16 cellular contexts compared by ENCODE assay signal in genomic region chr2:60247471-60247870, GRCh38.
A peak's percentile ranks its signal among the peaks of the same experiment; 100 is the strongest.
DNase-seq lines count a peak whose midpoint lies in the region; ATAC-seq and TF ChIP-seq lines count a peak whose summit lies in the region.
"Had no signal": no experiment of that assay in that cellular context is flagged by ENCODE, and none has a peak within 500 bp of the region (broad histone marks: within the 10 kb centered on the region; RNA-seq: fewer than 3 reads in every experiment).

No MANE protein-coding gene starts in this region.

- peaks cover 21% of the 10 kb centered on the region for H3F3A ChIP-seq in neural progenitor cell (ENCODE audit: low read depth)

- H2AFZ ChIP-seq in neural progenitor cell (replicated peaks), result no peak overlapping the region
- no peak overlapping the region for H2AFZ ChIP-seq in mammary epithelial cell (ENCODE audit: low read depth, low read length)
- H2AFZ ChIP-seq: GM23248 had no signal

- ATAC-seq in HG03196 (IDR thresholded peaks at IDR 0.05; ENCODE audit: unreplicated experiment) (no peak), HG02884 (IDR thresholded peaks at IDR 0.05; ENCODE audit: unreplicated experiment) (no peak)
- ATAC-seq: GM12878, K562 had no signal

- CTCF ChIA-PET in mammary epithelial cell (lab: Charles Lee; ENCODE audit: low non-redundant PET), result no interaction called here

- no TSS peak for BruUV-seq in mammary epithelial cell (replicated peaks; lab: Mats Ljungman, UMichigan)

- H3K27me3 Mint-ChIP-seq in endodermal cell (ENCODE audit: insufficient read depth) (no peaks in the 10 kb centered on the region), neural progenitor cell (ENCODE audit: insufficient read depth, low read depth) (no peaks in the 10 kb centered on the region)

- in situ Hi-C loops in mammary epithelial cell (cut with MboI; ENCODE audit: low sequenced_read_pairs in 2 of 2), result no loop called here

- no peaks in the 10 kb centered on the region for H3K36me3 ChIP-seq in H7 (replicated peaks; ENCODE audit: control insufficient read depth, insufficient read depth, low read length)
- no peaks in the 10 kb centered on the region for H3K36me3 ChIP-seq in endodermal cell (ENCODE audit: control insufficient read depth, insufficient read depth, low read length)
- no peaks in the 10 kb centered on the region for H3K36me3 ChIP-seq in neural progenitor cell
- H3K36me3 ChIP-seq in mammary epithelial cell (ENCODE audit: insufficient read depth, low read length), result no peaks in the 10 kb centered on the region
- H3K36me3 ChIP-seq: BLaER1 treated with 17β-estradiol and CSF1 and Interleukin-3, amounts not matched to agents 10 nM and 100 nM had no signal

- WGBS in endodermal cell (ENCODE audit: insufficient coverage in 1 of 2, insufficient read length in 1 of 2), 2 experiments, result 54 to 75% methylated on average over 7 to 9 of the region's 9 CpGs
- WGBS in mammary epithelial cell (ENCODE audit: low coverage, missing lambda C conversion rate), result 83% methylated on average over 9 of the region's 9 CpGs

- H3K4me1 Mint-ChIP-seq in endodermal cell (no peaks in the 10 kb centered on the region), neural progenitor cell (peaks cover 14% of the 10 kb centered on the region)
- H3K4me1 Mint-ChIP-seq: CD4-positive, CD25-positive, alpha-beta regulatory T cell had no signal

- H3K4me3 Mint-ChIP-seq in endodermal cell, result no peak overlapping the region
- H3K4me3 Mint-ChIP-seq in neural progenitor cell, result no peak overlapping the region
- H3K4me3 Mint-ChIP-seq: CD4-positive, CD25-positive, alpha-beta regulatory T cell had no signal

- H4K20me1 ChIP-seq in neural progenitor cell (ENCODE audit: low read depth), result no peaks in the 10 kb centered on the region
- no peaks in the 10 kb centered on the region for H4K20me1 ChIP-seq in mammary epithelial cell (ENCODE audit: insufficient read depth, low read length)
- H4K20me1 ChIP-seq: BLaER1 treated with 17β-estradiol and CSF1 and Interleukin-3, amounts not matched to agents 10 nM and 100 nM had no signal

- intact Hi-C loops in mammary epithelial cell (cut with micrococcal nuclease), result loop anchor here (5.0 kb wide), 1 partner anchor 95 kb away; no protein-coding TSS in a partner anchor

- dilution Hi-C loops in mammary epithelial cell (cut with HindIII; ENCODE audit: low sequenced_read_pairs), result no loop called here

- DNase-seq in H7 (peak; percentile 38), NCI-H82 (lab: John Stamatoyannopoulos, UW) (peak; percentile 82), endodermal cell (peak; percentile 53), neural progenitor cell (ENCODE audit: low spot score) (peak; percentile 74), mucosa of gallbladder (ENCODE audit: low spot score) (no peak), mammary epithelial cell (no peak)
- DNase-seq: ACHN; CD4-positive, CD25-positive, alpha-beta regulatory T cell; DMS 273 treated with DMSO at 0.1 percent for 48 hours; GM23248; HCEC 1CT had no signal

- H3K4me3 ChIP-seq in H7 (ENCODE audit: insufficient read depth, low read depth, low read length), result no peak overlapping the region
- H3K4me3 ChIP-seq in endodermal cell (ENCODE audit: low read length), result no peak overlapping the region
- H3K4me3 ChIP-seq in neural progenitor cell, result no peak overlapping the region
- no peak overlapping the region for H3K4me3 ChIP-seq in mammary epithelial cell (replicated peaks in 1 of 3; ENCODE audit: insufficient read depth in 1 of 3, low read depth in 2 of 3, low read length in 3 of 3)
- H3K4me3 ChIP-seq: BLaER1 treated with 17β-estradiol and CSF1 and Interleukin-3, amounts not matched to agents 10 nM and 100 nM; GM12878; GM23248; K562 had no signal

- no peaks in the 10 kb centered on the region for H3K79me2 ChIP-seq in neural progenitor cell (ENCODE audit: low read depth)
- H3K79me2 ChIP-seq in mammary epithelial cell (ENCODE audit: insufficient read depth, low read length), result no peaks in the 10 kb centered on the region

- no peak overlapping the region for H3K9ac ChIP-seq in endodermal cell (ENCODE audit: extremely low read depth, low read length, poor library complexity, severe bottlenecking)
- H3K9ac ChIP-seq in neural progenitor cell, result no peak overlapping the region
- H3K9ac ChIP-seq in mammary epithelial cell (ENCODE audit: insufficient read depth, low read length), result no peak overlapping the region
- H3K9ac ChIP-seq: BLaER1 treated with 17β-estradiol and CSF1 and Interleukin-3, amounts not matched to agents 10 nM and 100 nM; GM23248 had no signal

- H3K9me3 Mint-ChIP-seq in endodermal cell, result no peaks in the 10 kb centered on the region
- H3K9me3 Mint-ChIP-seq in neural progenitor cell, result peaks cover 8% of the 10 kb centered on the region

- no peaks in the 10 kb centered on the region for H3K4me1 ChIP-seq in endodermal cell (ENCODE audit: control insufficient read depth, insufficient read depth, low read length)
- peaks cover 15% of the 10 kb centered on the region for H3K4me1 ChIP-seq in neural progenitor cell
- no peaks in the 10 kb centered on the region for H3K4me1 ChIP-seq in mammary epithelial cell (ENCODE audit: insufficient read depth, low read length)
- H3K4me1 ChIP-seq: BLaER1 treated with 17β-estradiol and CSF1 and Interleukin-3, amounts not matched to agents 10 nM and 100 nM had no signal

- TF ChIP-seq CTCF in endodermal cell (conservative IDR thresholded peaks at IDR 0.05) (no peak), neural progenitor cell (IDR thresholded peaks at IDR 0.05) (no peak), mammary epithelial cell (conservative IDR thresholded peaks at IDR 0.05 in 1 of 2, IDR thresholded peaks at IDR 0.05 in 1 of 2; ENCODE audit: extremely low read depth in 1 of 2, insufficient read depth in 1 of 2, low read depth in 1 of 2, low read length in 2 of 2) (no peak)

- H3K27me3 ChIP-seq in H7 (ENCODE audit: control insufficient read depth, insufficient read depth, low read length) (no peaks in the 10 kb centered on the region), endodermal cell (ENCODE audit: control insufficient read depth, insufficient read depth, low read length, poor library complexity, severe bottlenecking) (no peaks in the 10 kb centered on the region), neural progenitor cell (no peaks in the 10 kb centered on the region), mammary epithelial cell (ENCODE audit: insufficient read depth, low read length) (no peaks in the 10 kb centered on the region)
- H3K27me3 ChIP-seq: BLaER1 treated with 17β-estradiol and CSF1 and Interleukin-3, amounts not matched to agents 10 nM and 100 nM had no signal

- H3K4me2 ChIP-seq in neural progenitor cell (peak overlapping the region; percentile 61), mammary epithelial cell (ENCODE audit: insufficient read depth, low read depth, low read length) (no peak overlapping the region)
- H3K4me2 ChIP-seq: BLaER1 treated with 17β-estradiol and CSF1 and Interleukin-3, amounts not matched to agents 10 nM and 100 nM had no signal

- H3K9me3 ChIP-seq in endodermal cell (ENCODE audit: control insufficient read depth, low read length), result no peaks in the 10 kb centered on the region
- no peaks in the 10 kb centered on the region for H3K9me3 ChIP-seq in neural progenitor cell (ENCODE audit: low read depth)
- no peaks in the 10 kb centered on the region for H3K9me3 ChIP-seq in mammary epithelial cell (replicated peaks; ENCODE audit: insufficient read depth, low read length)

- H3K27ac Mint-ChIP-seq in endodermal cell (no peak overlapping the region), neural progenitor cell (no peak overlapping the region)
- H3K27ac Mint-ChIP-seq: CD4-positive, CD25-positive, alpha-beta regulatory T cell had no signal

- H3K36me3 Mint-ChIP-seq in endodermal cell (ENCODE audit: low read depth), result no peaks in the 10 kb centered on the region
- no peaks in the 10 kb centered on the region for H3K36me3 Mint-ChIP-seq in neural progenitor cell
- H3K36me3 Mint-ChIP-seq: CD4-positive, CD25-positive, alpha-beta regulatory T cell had no signal

- no peak overlapping the region for H3K27ac ChIP-seq in endodermal cell (ENCODE audit: low read depth, low read length)
- H3K27ac ChIP-seq in neural progenitor cell, result peak overlapping the region; percentile 48
- no peak overlapping the region for H3K27ac ChIP-seq in mammary epithelial cell (ENCODE audit: insufficient read depth, low read depth, low read length)
- H3K27ac ChIP-seq: BLaER1 treated with 17β-estradiol and CSF1 and Interleukin-3, amounts not matched to agents 10 nM and 100 nM; GM23248 had no signal

Comparison
In these comparisons a context has a peak if more than half of its experiments do, and no peak if none do; other contexts are left out.
1. DNase-seq: peak in H7 (single experiment), NCI-H82 (single experiment), endodermal cell (single experiment) and neural progenitor cell (single experiment); none in mucosa of gallbladder (single experiment) and mammary epithelial cell (single experiment).